ENCODE assay signal across 13 cellular contexts in the genomic region with DNA sequence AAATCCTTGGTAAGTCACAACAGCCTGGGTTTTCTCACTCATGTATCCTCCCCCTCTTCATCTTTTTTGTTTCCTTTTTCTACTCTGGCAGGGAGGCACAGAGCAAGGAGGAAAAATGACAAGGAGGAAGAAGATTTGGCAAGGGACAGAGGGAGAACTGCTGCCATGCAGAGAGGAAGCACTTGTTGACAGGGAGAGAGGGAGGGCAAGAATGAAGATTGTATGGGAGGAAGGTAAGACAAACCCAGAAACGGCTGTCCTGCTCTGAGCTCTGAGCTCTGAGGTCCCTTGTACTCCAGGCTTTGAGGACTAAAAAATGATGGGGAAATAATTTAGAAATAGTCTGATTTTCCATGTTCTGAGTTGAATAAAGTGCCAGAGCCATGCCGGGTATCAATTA.
DNase-seq lines count a peak whose midpoint lies in the region; ATAC-seq and TF ChIP-seq lines count a peak whose summit lies in the region.
"Had no signal": no experiment of that assay in that cellular context is flagged by ENCODE, and none has a peak within 500 bp of the region (broad histone marks: within the 10 kb centered on the region; RNA-seq: fewer than 3 reads in every experiment).

No MANE protein-coding gene starts in this region.

- no peaks in the 10 kb centered on the region for H3K36me3 ChIP-seq in Karpas-422 (ENCODE audit: insufficient read depth, low read length)
- H3K36me3 ChIP-seq: transverse colon had no signal

- peaks cover 42% of the 10 kb centered on the region for H3K27me3 Mint-ChIP-seq in T-helper 1 cell treated with Interleukin-12 subunit alpha and Interleukin-12 subunit beta and Interleukin-4 antibody, amounts not matched to agents 30 μg/mL and 1 μg/mL, for 36 hours (ENCODE audit: low read depth)
- H3K27me3 Mint-ChIP-seq in CD14-positive monocyte (ENCODE audit: low read depth in 3 of 3): peaks cover 0 to 5% (median 0%) of the 10 kb centered on the region in 3 donors

- no peaks in the 10 kb centered on the region for H3K79me2 ChIP-seq in Karpas-422 (ENCODE audit: low read length)

- H3K9me3 ChIP-seq in Karpas-422 (ENCODE audit: low read length): no peaks in the 10 kb centered on the region
- H3K9me3 ChIP-seq: A549, transverse colon had no signal

- H3K27me3 ChIP-seq in Karpas-422 (ENCODE audit: low read length): no peaks in the 10 kb centered on the region
- H3K27me3 ChIP-seq: transverse colon had no signal

- intact Hi-C loops in CD14-positive monocyte (cut with micrococcal nuclease): no loop called here

- no peaks in the 10 kb centered on the region for H3K9me2 ChIP-seq in Karpas-422 (replicated peaks; ENCODE audit: insufficient read depth, low read length)

- H3K4me1 Mint-ChIP-seq in T-helper 1 cell treated with Interleukin-12 subunit alpha and Interleukin-12 subunit beta and Interleukin-4 antibody, amounts not matched to agents 30 μg/mL and 1 μg/mL, for 36 hours (ENCODE audit: low read depth): peaks cover 15% of the 10 kb centered on the region
- H3K4me1 Mint-ChIP-seq in CD14-positive monocyte: peaks cover 12% of the 10 kb centered on the region

- peak overlapping the region; percentile 67 for H3K27ac Mint-ChIP-seq in T-helper 1 cell treated with Interleukin-12 subunit alpha and Interleukin-12 subunit beta and Interleukin-4 antibody, amounts not matched to agents 30 μg/mL and 1 μg/mL, for 36 hours
- no peak overlapping the region for H3K27ac Mint-ChIP-seq in CD14-positive monocyte

- no peak overlapping the region for H3K9ac ChIP-seq in Karpas-422 (ENCODE audit: low read length)

- DNase-seq in T-helper 1 cell: no peak
- DNase-seq in Karpas-422: no peak
- peak; percentile 35 for DNase-seq in pons (ENCODE audit: low spot score)
- DNase-seq in NCI-H526 treated with DMSO at 0.1 percent for 48 hours (lab: John Stamatoyannopoulos, UW): no peak
- no peak for DNase-seq in CD14-positive monocyte (ENCODE audit: low spot score)
- DNase-seq in hepatic stellate cell (ENCODE audit: low spot score): no peak
- DNase-seq: effector CD8-positive, alpha-beta T cell; kidney; NCI-H510A; transverse colon had no signal

- ATAC-seq in HG02642 (IDR thresholded peaks at IDR 0.05; ENCODE audit: poor library complexity, unreplicated experiment): peak; percentile 52
- ATAC-seq: A549 had no signal

- no peak for TF ChIP-seq CTCF in CD14-positive monocyte (IDR thresholded peaks at IDR 0.05)

- no peak overlapping the region for H3K4me3 ChIP-seq in Karpas-422 (ENCODE audit: low read length)
- H3K4me3 ChIP-seq: A549, transverse colon had no signal

- H3K9me3 Mint-ChIP-seq in T-helper 1 cell treated with Interleukin-12 subunit alpha and Interleukin-12 subunit beta and Interleukin-4 antibody, amounts not matched to agents 30 μg/mL and 1 μg/mL, for 36 hours: no peaks in the 10 kb centered on the region
- peaks cover 0 to 4% (median 0%) of the 10 kb centered on the region in 7 donors for H3K9me3 Mint-ChIP-seq in CD14-positive monocyte

- H3K36me3 Mint-ChIP-seq in T-helper 1 cell treated with Interleukin-12 subunit alpha and Interleukin-12 subunit beta and Interleukin-4 antibody, amounts not matched to agents 30 μg/mL and 1 μg/mL, for 36 hours (ENCODE audit: low read depth): no peaks in the 10 kb centered on the region
- H3K36me3 Mint-ChIP-seq in CD14-positive monocyte: no peaks in the 10 kb centered on the region

- no peak overlapping the region for H3K27ac ChIP-seq in Karpas-422 (ENCODE audit: low read length)
- H3K27ac ChIP-seq: A549 had no signal

- H3K4me1 ChIP-seq in Karpas-422 (ENCODE audit: low read length): peaks cover 10% of the 10 kb centered on the region
- H3K4me1 ChIP-seq: A549 had no signal

- no peaks in the 10 kb centered on the region for H4K20me1 ChIP-seq in Karpas-422 (ENCODE audit: insufficient read depth, low read depth, low read length)

- peak overlapping the region; percentile 47 for H3K4me3 Mint-ChIP-seq in T-helper 1 cell treated with Interleukin-12 subunit alpha and Interleukin-12 subunit beta and Interleukin-4 antibody, amounts not matched to agents 30 μg/mL and 1 μg/mL, for 36 hours
- no peak overlapping the region for H3K4me3 Mint-ChIP-seq in CD14-positive monocyte

- H2AFZ ChIP-seq in Karpas-422 (ENCODE audit: low read length): peak overlapping the region; percentile 23; the same call in 1 of the 2 replicates

- H3K4me2 ChIP-seq in Karpas-422 (ENCODE audit: low read depth, low read length, poor library complexity, severe bottlenecking): no peak overlapping the region
- H3K4me2 ChIP-seq: A549 had no signal
